1 cellular context compared by ENCODE assay signal in genomic region chr1:155251566-155251965, GRCh38.
TF ChIP-seq lines count a peak whose summit lies in the region.

No MANE protein-coding gene starts in this region.

TF ChIP-seq in IMR-90, 13 proteins besides CTCF, POLR2A, EP300 and RAD21:
- no peak for TF ChIP-seq CEBPB (IDR thresholded peaks at IDR 0.05; ENCODE audit: low read depth, low read length)
- no peak for TF ChIP-seq BHLHE40 (IDR thresholded peaks at IDR 0.05; ENCODE audit: low read depth, low read length)
- no peak for TF ChIP-seq ELK1 (IDR thresholded peaks at IDR 0.05; ENCODE audit: borderline replicate concordance, low read depth, low read length)
- no peak for TF ChIP-seq USF2 (IDR thresholded peaks at IDR 0.05; ENCODE audit: low read depth, low read length)
- no peak for TF ChIP-seq FOS (IDR thresholded peaks at IDR 0.05; ENCODE audit: low read depth, low read length)
- TF ChIP-seq NFE2L2 (IDR thresholded peaks at IDR 0.05; ENCODE audit: low read depth, low read length) = no peak
- TF ChIP-seq MAZ (IDR thresholded peaks at IDR 0.05; ENCODE audit: borderline replicate concordance, low read depth, low read length) = no peak
- no peak for TF ChIP-seq MXI1 (IDR thresholded peaks at IDR 0.05; ENCODE audit: borderline replicate concordance, low read depth, low read length)
- TF ChIP-seq MAFK (IDR thresholded peaks at IDR 0.05; ENCODE audit: low read depth, low read length) = no peak
- TF ChIP-seq RFX5 (IDR thresholded peaks at IDR 0.05; ENCODE audit: low read depth, low read length) = no peak
- no peak for TF ChIP-seq CHD1 (IDR thresholded peaks at IDR 0.05; ENCODE audit: low read depth, low read length)
- TF ChIP-seq RCOR1 (IDR thresholded peaks at IDR 0.05; ENCODE audit: insufficient replicate concordance, low read length) = no peak
- TF ChIP-seq SMC3 (IDR thresholded peaks at IDR 0.05; ENCODE audit: low read depth, low read length) = no peak
